Comparison of ENCODE assay signal across 20 cellular contexts in the genomic region with DNA sequence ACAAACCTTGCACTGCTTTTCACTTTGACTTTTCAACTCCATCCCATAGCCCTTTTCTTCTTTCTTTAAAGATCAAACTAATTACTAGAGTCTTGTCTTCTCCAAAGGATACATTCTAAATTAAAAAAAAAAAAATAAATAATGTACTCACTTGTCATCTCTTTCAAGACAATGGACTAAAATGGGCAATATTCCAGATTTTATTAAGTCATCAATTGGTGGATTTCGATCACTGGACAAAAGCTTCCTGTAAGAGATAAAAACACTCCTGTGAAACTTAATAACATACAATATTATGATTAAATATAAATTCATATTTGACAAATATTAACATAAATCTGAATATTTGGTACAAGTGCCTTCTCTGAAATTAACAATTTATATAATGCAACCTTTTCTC.
"Had no signal": no experiment of that assay in that cellular context is flagged by ENCODE, and none has a peak within 500 bp of the region (broad histone marks: within the 10 kb centered on the region; RNA-seq: fewer than 3 reads in every experiment).

No MANE protein-coding gene starts in this region.

- DNase-seq: activated CD4-positive, alpha-beta T cell treated with anti-CD3 and anti-CD28 coated beads for 1 hour; activated naive CD4-positive, alpha-beta T cell; activated T-cell treated with anti-CD3 and anti-CD28 coated beads, Interleukin-2, amount 50 U/mL, for 1 hour; adrenal gland; brain microvascular endothelial cell; colonic mucosa; endodermal cell; foreskin fibroblast; immature natural killer cell; left ventricle myocardium inferior; mammary epithelial cell; naive thymus-derived CD8-positive, alpha-beta T cell; psoas muscle; right cardiac atrium; stimulated activated CD4-positive, alpha-beta T cell treated with anti-CD3 and anti-CD28 coated beads, Interleukin-1b, Interleukin-23, amount 100 ng/mL, for 48 hours; stomach; T-cell; WERI-Rb-1 had no signal

- FAIRE-seq: TTC549 had no signal

- ATAC-seq: naive thymus-derived CD8-positive, alpha-beta T cell; psoas muscle; right cardiac atrium; stimulated activated effector memory CD8-positive, alpha-beta T cell treated with anti-CD3 and anti-CD28 coated beads, Interleukin-12 subunit alpha, Interleukin-12 subunit beta, amount 100 ng/mL, for 72 hours; T-cell had no signal
